12 cellular contexts compared by ENCODE assay signal in the genomic region with DNA sequence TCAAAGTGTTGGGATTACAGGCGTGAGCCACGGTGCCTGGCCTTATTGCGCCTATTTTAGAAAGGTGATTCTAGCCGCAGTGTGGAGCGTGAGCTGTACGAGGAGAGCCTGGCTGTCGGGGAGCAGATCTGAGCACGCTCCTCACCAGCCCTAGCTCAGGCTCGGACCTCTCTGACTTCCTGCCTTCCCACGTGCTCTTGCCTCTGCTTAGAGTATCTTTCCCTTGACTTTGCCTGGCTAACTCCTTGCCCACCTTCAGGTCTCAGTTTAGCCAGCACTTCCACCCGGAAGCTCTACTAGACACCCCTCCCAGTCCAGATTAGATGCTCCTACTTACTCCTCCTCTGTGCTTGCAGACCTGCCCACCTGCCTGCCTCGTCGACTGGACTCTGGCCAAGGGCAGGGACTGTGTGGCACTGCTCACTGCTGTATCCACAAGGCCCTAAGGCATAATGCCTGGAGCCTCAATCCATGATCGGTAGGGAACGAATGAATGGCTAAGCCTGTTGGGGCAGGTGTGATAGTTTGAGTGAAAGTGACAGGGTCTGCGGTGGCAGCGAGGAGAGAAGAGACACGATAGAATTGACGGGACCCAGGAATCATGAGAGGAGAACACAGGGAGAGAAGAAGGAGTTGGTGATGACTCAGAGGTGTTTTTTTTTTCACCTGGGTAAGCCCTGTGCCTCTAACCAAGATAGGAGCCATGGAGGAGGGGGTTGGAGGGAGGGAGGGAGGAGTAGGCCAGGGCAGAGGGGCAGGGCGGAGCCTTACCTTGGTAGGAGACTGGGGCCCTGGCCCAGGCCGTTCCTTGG. TPM values are rescaled to one million over a fixed set of nuclear protein-coding genes. Genes with fewer than 3 reads are reported as not detected.
DNase-seq lines count a peak whose midpoint lies in the region; ATAC-seq, FAIRE-seq and TF ChIP-seq lines count a peak whose summit lies in the region.
"Had no signal": no experiment of that assay in that cellular context is flagged by ENCODE, and none has a peak within 500 bp of the region (broad histone marks: within the 10 kb centered on the region; RNA-seq: fewer than 3 reads in every experiment).

No MANE protein-coding gene starts in this region.

- dilution Hi-C loops in keratinocyte (cut with MboI; ENCODE audit: extremely low pct_ligation_motif_present, low sequenced_read_pairs) = no loop called here

- TF ChIP-seq CTCF in keratinocyte (optimal IDR thresholded peaks at IDR 0.05 in 1 of 3, IDR thresholded peaks at IDR 0.05 in 1 of 3, conservative IDR thresholded peaks at IDR 0.05 in 1 of 3; ENCODE audit: extremely low read depth in 1 of 3, insufficient read depth in 2 of 3, low read length in 3 of 3) (no peak), suprapubic skin (IDR thresholded peaks at IDR 0.05) (no peak)

- H3K36me3 ChIP-seq in keratinocyte (ENCODE audit: control insufficient read depth in 2 of 2, extremely low read depth in 1 of 2, insufficient read depth in 2 of 2, low read length in 2 of 2) = no peaks in the 10 kb centered on the region
- H3K36me3 ChIP-seq in suprapubic skin = no peaks in the 10 kb centered on the region
- H3K36me3 ChIP-seq: ascending aorta had no signal

- H2AFZ ChIP-seq in keratinocyte (ENCODE audit: control insufficient read depth, low read length) = peak overlapping the region; percentile 63

- peak overlapping the region; percentile 51 for H3K9ac ChIP-seq in keratinocyte (ENCODE audit: control insufficient read depth, extremely low read depth, insufficient read depth, low read length)

- H3K4me3 ChIP-seq in keratinocyte (ENCODE audit: control insufficient read depth in 2 of 3, extremely low read depth in 1 of 3, insufficient read depth in 2 of 3, low read depth in 1 of 3, low read length in 3 of 3) (no peak overlapping the region), suprapubic skin (no peak overlapping the region)
- H3K4me3 ChIP-seq: ascending aorta had no signal

- DNase-seq in NCI-H510A treated with DMSO at 0.1 percent for 48 hours (lab: John Stamatoyannopoulos, UW) (peak; percentile 33), NCI-H510A (lab: John Stamatoyannopoulos, UW) (no peak), keratinocyte (ENCODE audit: low read depth, low spot score) (no peak), suprapubic skin (ENCODE audit: low spot score in 2 of 2) (no peak), occipital lobe (lab: John Stamatoyannopoulos, UW) (no peak)
- DNase-seq: activated CD4-positive, alpha-beta memory T cell treated with anti-CD3 and anti-CD28 coated beads for 36 hours; SIG-M5; stimulated activated CD4-positive, alpha-beta T cell treated with anti-CD3 and anti-CD28 coated beads, Interleukin-4, amount 100 ng/mL, for 1 hour had no signal

- no peaks in the 10 kb centered on the region for H3K9me3 Mint-ChIP-seq in activated naive CD8-positive, alpha-beta T cell (ENCODE audit: low read depth)
- H3K9me3 Mint-ChIP-seq: activated CD4-positive, alpha-beta memory T cell treated with anti-CD3 and anti-CD28 coated beads for 36 hours had no signal

- no peaks in the 10 kb centered on the region for H3K9me3 ChIP-seq in keratinocyte (ENCODE audit: control insufficient read depth, low read depth, low read length)
- H3K9me3 ChIP-seq in suprapubic skin = no peaks in the 10 kb centered on the region
- H3K9me3 ChIP-seq: ascending aorta had no signal

- H3K36me3 Mint-ChIP-seq in activated naive CD8-positive, alpha-beta T cell = no peaks in the 10 kb centered on the region
- H3K36me3 Mint-ChIP-seq: activated CD4-positive, alpha-beta memory T cell treated with anti-CD3 and anti-CD28 coated beads for 36 hours had no signal

- WGBS in suprapubic skin = 50% methylated on average over 21 of the region's 21 CpGs

- peak; percentile 84 for FAIRE-seq in keratinocyte (lab: Jason Lieb, UNC)

- TF ChIP-seq EP300 in suprapubic skin (IDR thresholded peaks at IDR 0.05) = no peak

- H3K27me3 ChIP-seq in keratinocyte (ENCODE audit: control insufficient read depth, extremely low read depth, insufficient read depth, low read length) (no peaks in the 10 kb centered on the region), suprapubic skin (no peaks in the 10 kb centered on the region)
- H3K27me3 ChIP-seq: ascending aorta had no signal

- peak overlapping the region; percentile 74 for H3K27ac Mint-ChIP-seq in activated naive CD8-positive, alpha-beta T cell
- H3K27ac Mint-ChIP-seq: activated CD4-positive, alpha-beta memory T cell treated with anti-CD3 and anti-CD28 coated beads for 36 hours had no signal

- ATAC-seq in HG02981 (IDR thresholded peaks at IDR 0.05; ENCODE audit: unreplicated experiment) (no peak), GM19324 (IDR thresholded peaks at IDR 0.05; ENCODE audit: low FRiP score, unreplicated experiment) (no peak)

- peak overlapping the region; percentile 38 for H3K4me3 Mint-ChIP-seq in activated naive CD8-positive, alpha-beta T cell
- H3K4me3 Mint-ChIP-seq: activated CD4-positive, alpha-beta memory T cell treated with anti-CD3 and anti-CD28 coated beads for 36 hours had no signal

- no peaks in the 10 kb centered on the region for H3K79me2 ChIP-seq in keratinocyte (ENCODE audit: control insufficient read depth, insufficient read depth, low read length)

- peaks cover 45% of the 10 kb centered on the region for H3K4me1 Mint-ChIP-seq in activated naive CD8-positive, alpha-beta T cell (ENCODE audit: low read depth)

- peaks cover 50% of the 10 kb centered on the region for H3K4me1 ChIP-seq in keratinocyte (ENCODE audit: control insufficient read depth, extremely low read depth, insufficient read depth, low read length)
- H3K4me1 ChIP-seq in suprapubic skin = peaks cover 77% of the 10 kb centered on the region

- H4K20me1 ChIP-seq in keratinocyte (ENCODE audit: control insufficient read depth, extremely low read depth, insufficient read depth, low read length) = no peaks in the 10 kb centered on the region

- H3K27me3 Mint-ChIP-seq in activated naive CD8-positive, alpha-beta T cell = no peaks in the 10 kb centered on the region
- H3K27me3 Mint-ChIP-seq: activated CD4-positive, alpha-beta memory T cell treated with anti-CD3 and anti-CD28 coated beads for 36 hours had no signal

- TF ChIP-seq POLR2A in suprapubic skin (IDR thresholded peaks at IDR 0.05) = no peak

- peaks cover 2% of the 10 kb centered on the region for H3K9me1 ChIP-seq in keratinocyte (ENCODE audit: control insufficient read depth, extremely low read depth, insufficient read depth, low read length)

- peak overlapping the region; percentile 70 for H3K27ac ChIP-seq in keratinocyte (ENCODE audit: control insufficient read depth, insufficient read depth, low read length)
- H3K27ac ChIP-seq in suprapubic skin = peak overlapping the region; percentile 87

- peak overlapping the region; percentile 55 for H3K4me2 ChIP-seq in keratinocyte (ENCODE audit: control insufficient read depth, extremely low read depth, insufficient read depth, low read depth, low read length)

RNA-seq across cellular contexts. Expression of gene WASF2, which starts 28.1 kb away (rescaled TPM):
- 31.3 to 53.8 TPM (median 42.9 TPM) in 3 replicates for polyA plus RNA-seq in keratinocyte
- polyA plus RNA-seq in keratinocyte (2011; ENCODE audit: low read depth) = 43.3 TPM
- polyA plus RNA-seq in keratinocyte (2011; cell fraction: cytosol; rRNA removed) = 52.9 and 67.2 TPM in 2 replicates
- 50.6 and 59.2 TPM in 2 replicates for polyA plus RNA-seq in keratinocyte (2011; cell fraction: nucleus; rRNA removed)
- 49.9 and 65.8 TPM in 2 replicates for polyA plus RNA-seq in keratinocyte (2012; ENCODE audit: low replicate concordance)
- polyA minus RNA-seq in keratinocyte = 53.1 to 145 TPM (median 57.9 TPM) in 3 replicates
- 49.5 TPM for polyA minus RNA-seq in keratinocyte (2011; cell fraction: cytosol; rRNA and poly(A)+ RNA removed)
- 25.2 and 42.4 TPM in 2 replicates for polyA minus RNA-seq in keratinocyte (2011; cell fraction: nucleus; rRNA and poly(A)+ RNA removed)
- total RNA-seq in suprapubic skin (10 to 100 TPM; 69.0 to 96.0 (median 90.4) TPM), occipital lobe (6.1 TPM)
